16 cellular contexts compared by ENCODE assay signal in genomic region chr2:110679865-110680264, GRCh38. TPM values are rescaled to one million over a fixed set of nuclear protein-coding genes. Genes with fewer than 3 reads are reported as not detected.
DNase-seq lines count a peak whose midpoint lies in the region; ATAC-seq and TF ChIP-seq lines count a peak whose summit lies in the region.
"Had no signal": no experiment of that assay in that cellular context is flagged by ENCODE, and none has a peak within 500 bp of the region (broad histone marks: within the 10 kb centered on the region; RNA-seq: fewer than 3 reads in every experiment).

No MANE protein-coding gene starts in this region.

- no peaks in the 10 kb centered on the region for H4K20me1 ChIP-seq in GM23248 (ENCODE audit: insufficient read depth)

- no peak overlapping the region for H3K4me3 ChIP-seq in CD4-positive, CD25-positive, alpha-beta regulatory T cell (ENCODE audit: low read depth, low read length)
- H3K4me3 ChIP-seq in GM23248: no peak overlapping the region
- no peak overlapping the region for H3K4me3 ChIP-seq in prostate gland
- H3K4me3 ChIP-seq: SK-N-MC had no signal

- no peaks in the 10 kb centered on the region for H3K27me3 ChIP-seq in CD4-positive, CD25-positive, alpha-beta regulatory T cell (ENCODE audit: control insufficient read depth, insufficient read depth, low read length)
- H3K27me3 ChIP-seq in GM23248 (replicated peaks; ENCODE audit: insufficient read depth): 0 out of 2 replicates have a peak, but pooled peaks cover 9% of the 10 kb centered on the region
- no peaks in the 10 kb centered on the region for H3K27me3 ChIP-seq in prostate gland (replicated peaks; ENCODE audit: insufficient read depth)

- H3K9me3 Mint-ChIP-seq in CD4-positive, CD25-positive, alpha-beta regulatory T cell: peaks cover 0 to 3% (median 0%) of the 10 kb centered on the region in 7 donors
- H3K9me3 Mint-ChIP-seq in activated T-helper 2 cell treated with anti-CD3 and anti-CD28 coated beads, Interferon-gamma antibody, Interleukin-2, Interleukin-4, amounts not matched to agents 10 μg/mL and 5 μg/mL and 100 μg/mL, durations not matched to agents 14 hours and 24 hours and 36 hours: no peaks in the 10 kb centered on the region
- no peaks in the 10 kb centered on the region for H3K9me3 Mint-ChIP-seq in natural killer cell

- no peak overlapping the region for H3K9ac ChIP-seq in GM23248

- H3K27ac Mint-ChIP-seq in CD4-positive, CD25-positive, alpha-beta regulatory T cell: peak overlapping the region in 1 of 3 donors; percentile 79
- H3K27ac Mint-ChIP-seq in activated T-helper 2 cell treated with anti-CD3 and anti-CD28 coated beads, Interferon-gamma antibody, Interleukin-2, Interleukin-4, amounts not matched to agents 10 μg/mL and 5 μg/mL and 100 μg/mL, durations not matched to agents 14 hours and 24 hours and 36 hours: peak overlapping the region; percentile 12
- peak overlapping the region in 1 of 2 donors; percentile 60 for H3K27ac Mint-ChIP-seq in natural killer cell

- no peaks in the 10 kb centered on the region for H3K9me2 ChIP-seq in GM23248 (ENCODE audit: insufficient read depth)

- no peak for ATAC-seq in CD4-positive, CD25-positive, alpha-beta regulatory T cell (ENCODE audit: low read depth in 2 of 2)
- no peak for ATAC-seq in natural killer cell

- H3K36me3 Mint-ChIP-seq in CD4-positive, CD25-positive, alpha-beta regulatory T cell: no peaks in the 10 kb centered on the region
- peaks cover 17% of the 10 kb centered on the region for H3K36me3 Mint-ChIP-seq in activated T-helper 2 cell treated with anti-CD3 and anti-CD28 coated beads, Interferon-gamma antibody, Interleukin-2, Interleukin-4, amounts not matched to agents 10 μg/mL and 5 μg/mL and 100 μg/mL, durations not matched to agents 14 hours and 24 hours and 36 hours (ENCODE audit: low read depth)
- no peaks in the 10 kb centered on the region for H3K36me3 Mint-ChIP-seq in natural killer cell

- no peak overlapping the region for H3K27ac ChIP-seq in CD4-positive, CD25-positive, alpha-beta regulatory T cell (ENCODE audit: insufficient read depth, low read length, poor library complexity, severe bottlenecking)
- H3K27ac ChIP-seq in GM23248 (no peak overlapping the region), prostate gland (no peak overlapping the region)
- H3K27ac ChIP-seq: SK-N-MC had no signal

- H3K36me3 ChIP-seq in CD4-positive, CD25-positive, alpha-beta regulatory T cell (ENCODE audit: control insufficient read depth, insufficient read depth, low read length): no peaks in the 10 kb centered on the region
- H3K36me3 ChIP-seq in GM23248 (ENCODE audit: low read depth) (no peaks in the 10 kb centered on the region), prostate gland (no peaks in the 10 kb centered on the region)

- peak overlapping the region; percentile 96 to 98 (median 98) for H3K4me3 Mint-ChIP-seq in CD4-positive, CD25-positive, alpha-beta regulatory T cell
- peak overlapping the region; percentile 40 for H3K4me3 Mint-ChIP-seq in activated T-helper 2 cell treated with anti-CD3 and anti-CD28 coated beads, Interferon-gamma antibody, Interleukin-2, Interleukin-4, amounts not matched to agents 10 μg/mL and 5 μg/mL and 100 μg/mL, durations not matched to agents 14 hours and 24 hours and 36 hours (ENCODE audit: low read depth)
- H3K4me3 Mint-ChIP-seq in natural killer cell: peak overlapping the region; percentile 98

- intact Hi-C loops in activated T-helper 2 cell treated with anti-CD3 and anti-CD28 coated beads, Interferon-gamma antibody, Interleukin-2, Interleukin-4, amounts not matched to agents 10 μg/mL and 5 μg/mL and 100 μg/mL, durations not matched to agents 14 hours and 24 hours and 36 hours (cut with micrococcal nuclease): loop anchor here (2.0 to 5.0 kb wide), 2 partner anchors 33 to 187 kb away; no protein-coding TSS in a partner anchor
- intact Hi-C loops in natural killer cell (cut with micrococcal nuclease): loop anchor here (5.0 kb wide), 1 partner anchor 442 kb away; the partner anchor contains the start of gene BCL2L11
- intact Hi-C loops in prostate gland (cut with DNase I): no loop called here

- no peak for TF ChIP-seq POLR2A in prostate gland (IDR thresholded peaks at IDR 0.05)

- DNase-seq in CD4-positive, CD25-positive, alpha-beta regulatory T cell: no peak
- DNase-seq in GM23248: no peak
- no peak for DNase-seq in activated T-helper 2 cell treated with anti-CD3 and anti-CD28 coated beads, Interferon-gamma antibody, Interleukin-2, Interleukin-4, amounts not matched to agents 10 μg/mL and 5 μg/mL and 100 μg/mL, durations not matched to agents 14 hours and 24 hours and 36 hours (ENCODE audit: low spot score)
- DNase-seq in natural killer cell: no peak
- DNase-seq in ecto neural progenitor cell (ENCODE audit: low spot score): no peak
- DNase-seq in prostate gland (ENCODE audit: low spot score): no peak
- no peak for DNase-seq in ACHN
- DNase-seq in NK-92 treated with Interleukin-12 subunit alpha and Interleukin-12 subunit beta, amount 100 ng/mL, for 24 hours (lab: John Stamatoyannopoulos, UW): no peak
- DNase-seq: DMS79 treated with DMSO at 0.1 percent for 48 hours; effector CD8-positive, alpha-beta T cell; NCI-H187 treated with DMSO at 0.1 percent for 48 hours; retina had no signal

- 81 to 86% methylated on average over 10 to 12 of the region's 12 CpGs for WGBS in GM23248 (ENCODE audit: low coverage in 1 of 2, low lambda C conversion rate in 2 of 2, missing lambda C conversion rate in 2 of 2), 2 experiments
- 93% methylated on average over 12 of the region's 12 CpGs for WGBS in prostate gland

- peaks cover 24% of the 10 kb centered on the region for H3K27me3 Mint-ChIP-seq in CD4-positive, CD25-positive, alpha-beta regulatory T cell
- peaks cover 6% of the 10 kb centered on the region for H3K27me3 Mint-ChIP-seq in activated T-helper 2 cell treated with anti-CD3 and anti-CD28 coated beads, Interferon-gamma antibody, Interleukin-2, Interleukin-4, amounts not matched to agents 10 μg/mL and 5 μg/mL and 100 μg/mL, durations not matched to agents 14 hours and 24 hours and 36 hours (ENCODE audit: low read depth)
- H3K27me3 Mint-ChIP-seq in natural killer cell (ENCODE audit: low read depth in 2 of 2): peaks cover 25 to 30% of the 10 kb centered on the region in 2 donors

- no peak overlapping the region for H3K4me2 ChIP-seq in GM23248 (ENCODE audit: unreplicated experiment)

- peak overlapping the region; percentile 99; the same call in 1 of the 2 replicates for H2AFZ ChIP-seq in GM23248

- H3K4me1 Mint-ChIP-seq in CD4-positive, CD25-positive, alpha-beta regulatory T cell: peaks cover 10 to 35% (median 27%) of the 10 kb centered on the region in 4 donors
- peaks cover 29% of the 10 kb centered on the region for H3K4me1 Mint-ChIP-seq in activated T-helper 2 cell treated with anti-CD3 and anti-CD28 coated beads, Interferon-gamma antibody, Interleukin-2, Interleukin-4, amounts not matched to agents 10 μg/mL and 5 μg/mL and 100 μg/mL, durations not matched to agents 14 hours and 24 hours and 36 hours (ENCODE audit: low read depth)
- H3K4me1 Mint-ChIP-seq in natural killer cell: peaks cover 31 to 36% of the 10 kb centered on the region in 2 donors

- 0 out of 2 replicates have a peak, but pooled peaks cover 9% of the 10 kb centered on the region for H3F3A ChIP-seq in GM23248 (ENCODE audit: insufficient read depth)

- TF ChIP-seq CTCF in natural killer cell (IDR thresholded peaks at IDR 0.05) (no peak), prostate gland (IDR thresholded peaks at IDR 0.05) (no peak)

- in situ Hi-C loops in GM23248 (cut with MboI): no loop called here
- in situ Hi-C loops in ACHN (cut with HindIII; ENCODE audit: low pct_ligation_motif_present, low pct_unique_long_range_greater_than_20kb, low sequenced_read_pairs): no loop called here

- H3K4me1 ChIP-seq in CD4-positive, CD25-positive, alpha-beta regulatory T cell (ENCODE audit: control insufficient read depth, insufficient read depth, low read length, poor library complexity, severe bottlenecking): peaks cover 31% of the 10 kb centered on the region
- H3K4me1 ChIP-seq in GM23248 (ENCODE audit: insufficient read depth): peaks cover 24% of the 10 kb centered on the region
- peaks cover 5% of the 10 kb centered on the region for H3K4me1 ChIP-seq in prostate gland (replicated peaks)

- no peaks in the 10 kb centered on the region for H3K9me3 ChIP-seq in CD4-positive, CD25-positive, alpha-beta regulatory T cell (ENCODE audit: control insufficient read depth in 2 of 2, low read length in 2 of 2)
- no peaks in the 10 kb centered on the region for H3K9me3 ChIP-seq in GM23248 (ENCODE audit: low read depth)
- no peaks in the 10 kb centered on the region for H3K9me3 ChIP-seq in prostate gland

- peaks cover 29% of the 10 kb centered on the region for H3K79me2 ChIP-seq in GM23248 (ENCODE audit: insufficient read depth)

RNA-seq across cellular contexts. Expression of gene BUB1, which starts 2.0 kb away (rescaled TPM):
- 11.7 TPM for total RNA-seq in CD4-positive, CD25-positive, alpha-beta regulatory T cell
- 1 to 10 TPM; 3.5 to 7.0 (median 4.6) TPM for polyA plus RNA-seq in CD4-positive, CD25-positive, alpha-beta regulatory T cell
- 16.3 and 21.3 TPM in 2 replicates for total RNA-seq in GM23248 (2014; rRNA removed; shearing (Covaris generic))
- 13.0 and 14.0 TPM in 2 replicates for polyA plus RNA-seq in GM23248 (2016; fragmentation: Nextera tagmentation; extraction: Ambion mirVana)
- total RNA-seq in activated T-helper 2 cell treated with anti-CD3 and anti-CD28 coated beads, Interferon-gamma antibody, Interleukin-2, Interleukin-4, amounts not matched to agents 10 μg/mL and 5 μg/mL and 100 μg/mL, durations not matched to agents 14 hours and 24 hours and 36 hours: 68.4 and 74.4 TPM in 2 replicates
- total RNA-seq in natural killer cell (1 to 10 TPM; 2.3 to 4.2 (median 2.7) TPM), prostate gland (10 to 100 TPM in 1 of 2 donors, 1 to 10 TPM in 1; 1.3 to 21.9 TPM)

RNA-seq across cellular contexts. Expression of gene ACOXL, which starts 52.5 kb away (rescaled TPM):
- not detected for total RNA-seq in CD4-positive, CD25-positive, alpha-beta regulatory T cell
- under 1 TPM in 1 of 4 donors, not detected in 3; 0.17 TPM for polyA plus RNA-seq in CD4-positive, CD25-positive, alpha-beta regulatory T cell
- not detected in 2 replicates for total RNA-seq in GM23248 (2014; rRNA removed; shearing (Covaris generic))
- not detected in 2 replicates for polyA plus RNA-seq in GM23248 (2016; fragmentation: Nextera tagmentation; extraction: Ambion mirVana)
- total RNA-seq in activated T-helper 2 cell treated with anti-CD3 and anti-CD28 coated beads, Interferon-gamma antibody, Interleukin-2, Interleukin-4, amounts not matched to agents 10 μg/mL and 5 μg/mL and 100 μg/mL, durations not matched to agents 14 hours and 24 hours and 36 hours: 1.4 and 1.6 TPM in 2 replicates
- not detected for total RNA-seq in natural killer cell
- 1 to 10 TPM; 8.0 to 8.3 TPM for total RNA-seq in prostate gland
- total RNA-seq: bronchial epithelial cell, M059J, NCI-H460 had no signal

Comparison
In these comparisons a context has a peak if more than half of its experiments do, and no peak if none do; other contexts are left out.
1. H3K4me3 Mint-ChIP-seq: peak in every context shown above with its lines; median percentile 98 in natural killer cell; 98 in CD4-positive, CD25-positive, alpha-beta regulatory T cell; 40 in activated T-helper 2 cell treated with anti-CD3 and anti-CD28 coated beads, Interferon-gamma antibody, Interleukin-2, Interleukin-4, amounts not matched to agents 10 μg/mL and 5 μg/mL and 100 μg/mL, durations not matched to agents 14 hours and 24 hours and 36 hours.